Comparison of ENCODE assay signal across 27 cellular contexts in the genomic region with DNA sequence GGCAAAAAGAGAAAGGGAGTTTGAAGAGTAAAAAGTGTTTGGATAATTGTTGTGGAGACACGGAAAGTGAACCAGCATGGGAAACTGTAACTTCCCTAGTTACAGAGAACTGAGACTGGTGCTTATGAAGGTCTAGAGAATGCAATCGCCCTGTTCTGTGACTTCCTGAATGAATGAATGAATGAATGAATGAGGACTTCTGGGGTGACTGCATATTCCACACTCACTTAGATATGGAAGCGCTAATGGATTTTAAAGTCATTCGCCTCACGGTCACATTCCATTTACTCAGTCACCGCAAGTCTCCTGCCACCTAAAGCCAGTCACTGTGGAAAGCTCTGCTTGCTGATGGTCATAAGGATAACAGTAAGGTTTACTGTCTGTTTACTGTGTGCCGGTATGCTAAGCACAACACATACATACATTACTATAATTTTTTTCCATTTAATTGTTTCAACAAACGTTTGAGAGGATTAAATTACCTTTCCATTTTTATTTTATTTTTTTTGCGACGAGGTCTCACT.
"Had no signal": no experiment of that assay in that cellular context is flagged by ENCODE, and none has a peak within 500 bp of the region (broad histone marks: within the 10 kb centered on the region; RNA-seq: fewer than 3 reads in every experiment).

No MANE protein-coding gene starts in this region.

- FAIRE-seq: endothelial cell of umbilical vein had no signal

- H3K27ac Mint-ChIP-seq: stimulated activated effector memory CD8-positive, alpha-beta T cell treated with anti-CD3 and anti-CD28 coated beads, Interleukin-12 subunit alpha, Interleukin-12 subunit beta, amount 100 ng/mL, for 72 hours had no signal

- H3K9me3 ChIP-seq: psoas muscle, thyroid gland, vagina had no signal

- ATAC-seq: foreskin keratinocyte; gastroesophageal sphincter; heart right ventricle; left ventricle myocardium superior; lower lobe of right lung; naive thymus-derived CD8-positive, alpha-beta T cell; psoas muscle; right cardiac atrium; stimulated activated effector memory CD8-positive, alpha-beta T cell treated with anti-CD3 and anti-CD28 coated beads, Interleukin-12 subunit alpha, Interleukin-12 subunit beta, amount 100 ng/mL, for 72 hours had no signal

- H3K27me3 ChIP-seq: dorsolateral prefrontal cortex, esophagus muscularis mucosa, foreskin keratinocyte, gastroesophageal sphincter, heart right ventricle, sigmoid colon, stomach, thyroid gland, vagina had no signal

- H3K4me1 ChIP-seq: foreskin keratinocyte, gastroesophageal sphincter, psoas muscle, sigmoid colon, stomach, vagina had no signal

- H3K27ac ChIP-seq: dorsolateral prefrontal cortex, esophagus muscularis mucosa, foreskin keratinocyte, gastroesophageal sphincter, heart right ventricle, lower lobe of right lung, psoas muscle, sigmoid colon, stomach, thyroid gland, vagina had no signal

- H3K4me3 Mint-ChIP-seq: naive thymus-derived CD8-positive, alpha-beta T cell; nephron progenitor cell; stimulated activated effector memory CD8-positive, alpha-beta T cell treated with anti-CD3 and anti-CD28 coated beads, Interleukin-12 subunit alpha, Interleukin-12 subunit beta, amount 100 ng/mL, for 72 hours had no signal

- DNase-seq: dorsolateral prefrontal cortex; effector CD4-positive, alpha-beta T cell; foreskin keratinocyte; glutamatergic neuron; heart right ventricle; hypothalamus; immature natural killer cell; islet precursor cell; kidney glomerular epithelial cell; left ventricle myocardium superior; lower lobe of right lung; naive thymus-derived CD8-positive, alpha-beta T cell; nephron progenitor cell; nucleus accumbens; psoas muscle; right cardiac atrium; sigmoid colon; stimulated activated CD4-positive, alpha-beta T cell treated with anti-CD3 and anti-CD28 coated beads, Interleukin-2, amount 100 ng/mL, for 24 hours; stimulated activated CD4-positive, alpha-beta T cell treated with anti-CD3 and anti-CD28 coated beads, Interleukin-4, amount 100 ng/mL, for 24 hours; stimulated activated naive CD4-positive, alpha-beta T cell treated with Interleukin-2 at 50 U/mL for 16 hours; stomach; thyroid gland had no signal

- H3K4me3 ChIP-seq: dorsolateral prefrontal cortex, esophagus muscularis mucosa, gastroesophageal sphincter, heart right ventricle, lower lobe of right lung, psoas muscle, sigmoid colon, stomach, thyroid gland, vagina had no signal

- H3K36me3 ChIP-seq: esophagus muscularis mucosa, gastroesophageal sphincter, heart right ventricle, lower lobe of right lung, sigmoid colon, stomach, thyroid gland, vagina had no signal

- H3K36me3 Mint-ChIP-seq: stimulated activated effector memory CD8-positive, alpha-beta T cell treated with anti-CD3 and anti-CD28 coated beads, Interleukin-12 subunit alpha, Interleukin-12 subunit beta, amount 100 ng/mL, for 72 hours had no signal

- H3K27me3 Mint-ChIP-seq: naive thymus-derived CD8-positive, alpha-beta T cell had no signal
